In the genomic region with DNA sequence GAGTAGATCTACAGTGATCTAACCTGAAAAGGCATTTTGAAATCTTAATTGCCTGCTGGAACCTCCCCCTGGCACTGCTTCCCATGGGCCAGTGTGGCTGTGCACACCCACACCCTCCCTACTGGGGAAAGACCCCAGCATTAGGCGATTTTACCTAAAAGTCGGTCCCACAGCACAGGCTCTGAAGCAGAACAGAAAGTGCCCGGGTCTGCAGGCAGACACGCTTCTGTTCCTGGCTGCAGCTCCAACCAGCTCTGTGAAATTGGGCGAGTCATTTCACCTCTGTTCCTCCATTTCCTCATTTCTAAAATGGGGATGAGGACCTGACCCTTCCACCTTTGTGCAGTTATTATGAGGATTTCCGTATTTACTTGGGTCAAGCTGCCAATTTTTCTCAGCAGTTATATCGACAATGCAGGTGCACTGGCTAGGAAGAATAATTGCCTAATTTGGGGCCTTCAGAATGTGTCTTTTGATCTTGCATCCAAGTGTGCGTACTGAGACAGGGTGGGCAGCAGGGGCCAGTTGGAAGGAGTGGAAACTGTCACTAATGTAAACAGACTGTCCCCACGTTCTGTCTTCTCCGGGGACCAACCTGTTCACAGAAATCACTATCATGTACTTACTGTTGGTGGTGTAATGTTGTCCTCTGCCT, we compare ENCODE assay signal across 8 cellular contexts. TPM values are rescaled to one million over a fixed set of nuclear protein-coding genes. Genes with fewer than 3 reads are reported as not detected.
DNase-seq lines count a peak whose midpoint lies in the region; ATAC-seq and TF ChIP-seq lines count a peak whose summit lies in the region.

No MANE protein-coding gene starts in this region.

- H3K36me3 ChIP-seq in spleen: no peaks in the 10 kb centered on the region

- peak overlapping the region; percentile 97 for H3K27ac ChIP-seq in epithelial cell of prostate
- peak overlapping the region; percentile 62 to 100 (median 99) for H3K27ac ChIP-seq in spleen

- ATAC-seq in HG02981 (IDR thresholded peaks at IDR 0.05; ENCODE audit: unreplicated experiment) (no peak), HG03159 (IDR thresholded peaks at IDR 0.05; ENCODE audit: unreplicated experiment) (no peak)

- 25 to 37% (median 30%) methylated on average over 10 of the region's 10 CpGs for WGBS in spleen, 5 donors

- DNase-seq in NCI-H2029 (lab: John Stamatoyannopoulos, UW) (peak; percentile 48), NCI-H2029 treated with DMSO at 0.1 percent for 48 hours (lab: John Stamatoyannopoulos, UW) (no peak), NB4 (ENCODE audit: low read depth) (peak; percentile 52), epithelial cell of prostate (ENCODE audit: low read depth, low spot score) (no peak), spleen (no peak), COLO829 (ENCODE audit: low spot score) (no peak)

- TF ChIP-seq POLR2A in NB4 (IDR thresholded peaks at IDR 0.05; ENCODE audit: extremely low read depth, insufficient read length) (no peak), spleen (IDR thresholded peaks at IDR 0.05) (no peak)

- H3K27me3 ChIP-seq in spleen (replicated peaks in 1 of 7): no peaks in the 10 kb centered on the region

- no peaks in the 10 kb centered on the region for H3K9me3 ChIP-seq in spleen

- intact Hi-C loops in spleen (cut with DNase I; ENCODE audit: low total_unique reads): loop anchor here (10.0 kb wide), 1 partner anchor 606 kb away; no protein-coding TSS in a partner anchor

- H3K4me3 ChIP-seq in NB4 (ENCODE audit: low read depth, low read length): no peak overlapping the region
- H3K4me3 ChIP-seq in spleen: peak overlapping the region in 3 of 8 donors; percentile 14 to 52 (median 15)

- TF ChIP-seq CTCF in NB4 (IDR thresholded peaks at IDR 0.05; ENCODE audit: low read depth, low read length): no peak
- no peak for TF ChIP-seq CTCF in spleen (IDR thresholded peaks at IDR 0.05 in 8 of 11, conservative IDR thresholded peaks at IDR 0.05 in 3 of 11)

- peaks cover 85 to 100% (median 99%) of the 10 kb centered on the region in 6 donors for H3K4me1 ChIP-seq in spleen

RNA-seq across cellular contexts. Expression of a gene that starts 7.1 kb away (rescaled TPM):
- 10 to 100 TPM; 60.6 to 87.5 (median 77.9) TPM for total RNA-seq in spleen
- polyA plus RNA-seq in spleen: 10 to 100 TPM in 1 of 3 donors, 1 to 10 TPM in 2; 8.0 to 16.4 (median 9.5) TPM

Comparison
In these comparisons a context has a peak if more than half of its experiments do, and no peak if none do; other contexts are left out.
1. DNase-seq: peak in NCI-H2029 (single experiment) and NB4 (single experiment); none in NCI-H2029 treated with DMSO at 0.1 percent for 48 hours (single experiment), epithelial cell of prostate (single experiment), spleen (single experiment) and COLO829 (single experiment).